Comparison of ENCODE assay signal across 1 cellular context in the genomic region with DNA sequence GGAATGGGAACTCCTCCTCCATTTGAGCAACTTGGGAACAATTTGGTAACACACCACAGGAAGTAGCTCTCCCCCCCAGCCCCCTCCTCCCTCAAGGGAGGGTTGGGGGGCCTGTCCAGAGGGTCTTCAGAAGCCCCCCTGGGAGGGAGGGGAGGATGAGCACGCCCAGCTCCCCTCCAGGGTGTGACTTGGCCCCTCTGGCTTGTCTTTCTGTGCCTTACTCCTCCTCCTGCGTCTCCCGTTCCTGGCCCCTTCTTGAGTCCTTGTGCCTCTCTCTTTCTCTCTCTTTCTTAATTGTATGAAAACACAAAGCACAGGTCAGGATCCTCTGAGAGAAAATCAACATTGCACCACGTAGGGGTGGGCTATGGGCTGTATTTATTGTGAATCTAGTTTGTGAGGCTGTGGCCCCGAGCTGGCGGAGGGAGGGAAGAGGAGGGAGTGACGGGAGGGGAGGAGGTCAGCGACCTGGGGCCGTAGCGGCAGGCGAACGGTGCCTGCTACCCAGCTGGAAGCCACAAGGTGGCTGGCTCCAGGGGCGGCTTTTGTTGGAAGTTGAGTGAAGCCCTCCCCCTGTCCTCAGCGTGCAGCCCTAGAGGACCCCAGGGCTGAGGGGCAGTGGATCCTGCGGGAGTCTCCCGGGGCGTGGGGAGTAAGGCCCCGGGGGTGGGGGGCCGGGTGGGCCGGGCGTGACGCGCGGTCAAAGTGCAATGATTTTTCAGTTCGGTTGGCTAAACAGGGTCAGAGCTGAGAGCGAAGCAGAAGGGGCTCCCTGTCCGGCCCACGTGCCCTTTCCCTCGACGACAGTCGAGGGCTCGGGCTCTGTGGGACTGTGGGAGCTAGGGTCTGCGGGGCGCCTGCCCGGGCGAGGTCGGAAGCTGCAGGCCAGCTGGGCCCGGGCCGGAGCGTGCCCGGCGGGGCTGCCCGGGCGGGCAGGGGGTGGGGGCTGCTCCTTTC.
TF ChIP-seq lines count a peak whose summit lies in the region.

No MANE protein-coding gene starts in this region.

TF ChIP-seq in HepG2, 621 proteins besides CTCF, POLR2A, EP300 and RAD21 (continued from another document and continues in another):
- TF ChIP-seq, protein P1, sequence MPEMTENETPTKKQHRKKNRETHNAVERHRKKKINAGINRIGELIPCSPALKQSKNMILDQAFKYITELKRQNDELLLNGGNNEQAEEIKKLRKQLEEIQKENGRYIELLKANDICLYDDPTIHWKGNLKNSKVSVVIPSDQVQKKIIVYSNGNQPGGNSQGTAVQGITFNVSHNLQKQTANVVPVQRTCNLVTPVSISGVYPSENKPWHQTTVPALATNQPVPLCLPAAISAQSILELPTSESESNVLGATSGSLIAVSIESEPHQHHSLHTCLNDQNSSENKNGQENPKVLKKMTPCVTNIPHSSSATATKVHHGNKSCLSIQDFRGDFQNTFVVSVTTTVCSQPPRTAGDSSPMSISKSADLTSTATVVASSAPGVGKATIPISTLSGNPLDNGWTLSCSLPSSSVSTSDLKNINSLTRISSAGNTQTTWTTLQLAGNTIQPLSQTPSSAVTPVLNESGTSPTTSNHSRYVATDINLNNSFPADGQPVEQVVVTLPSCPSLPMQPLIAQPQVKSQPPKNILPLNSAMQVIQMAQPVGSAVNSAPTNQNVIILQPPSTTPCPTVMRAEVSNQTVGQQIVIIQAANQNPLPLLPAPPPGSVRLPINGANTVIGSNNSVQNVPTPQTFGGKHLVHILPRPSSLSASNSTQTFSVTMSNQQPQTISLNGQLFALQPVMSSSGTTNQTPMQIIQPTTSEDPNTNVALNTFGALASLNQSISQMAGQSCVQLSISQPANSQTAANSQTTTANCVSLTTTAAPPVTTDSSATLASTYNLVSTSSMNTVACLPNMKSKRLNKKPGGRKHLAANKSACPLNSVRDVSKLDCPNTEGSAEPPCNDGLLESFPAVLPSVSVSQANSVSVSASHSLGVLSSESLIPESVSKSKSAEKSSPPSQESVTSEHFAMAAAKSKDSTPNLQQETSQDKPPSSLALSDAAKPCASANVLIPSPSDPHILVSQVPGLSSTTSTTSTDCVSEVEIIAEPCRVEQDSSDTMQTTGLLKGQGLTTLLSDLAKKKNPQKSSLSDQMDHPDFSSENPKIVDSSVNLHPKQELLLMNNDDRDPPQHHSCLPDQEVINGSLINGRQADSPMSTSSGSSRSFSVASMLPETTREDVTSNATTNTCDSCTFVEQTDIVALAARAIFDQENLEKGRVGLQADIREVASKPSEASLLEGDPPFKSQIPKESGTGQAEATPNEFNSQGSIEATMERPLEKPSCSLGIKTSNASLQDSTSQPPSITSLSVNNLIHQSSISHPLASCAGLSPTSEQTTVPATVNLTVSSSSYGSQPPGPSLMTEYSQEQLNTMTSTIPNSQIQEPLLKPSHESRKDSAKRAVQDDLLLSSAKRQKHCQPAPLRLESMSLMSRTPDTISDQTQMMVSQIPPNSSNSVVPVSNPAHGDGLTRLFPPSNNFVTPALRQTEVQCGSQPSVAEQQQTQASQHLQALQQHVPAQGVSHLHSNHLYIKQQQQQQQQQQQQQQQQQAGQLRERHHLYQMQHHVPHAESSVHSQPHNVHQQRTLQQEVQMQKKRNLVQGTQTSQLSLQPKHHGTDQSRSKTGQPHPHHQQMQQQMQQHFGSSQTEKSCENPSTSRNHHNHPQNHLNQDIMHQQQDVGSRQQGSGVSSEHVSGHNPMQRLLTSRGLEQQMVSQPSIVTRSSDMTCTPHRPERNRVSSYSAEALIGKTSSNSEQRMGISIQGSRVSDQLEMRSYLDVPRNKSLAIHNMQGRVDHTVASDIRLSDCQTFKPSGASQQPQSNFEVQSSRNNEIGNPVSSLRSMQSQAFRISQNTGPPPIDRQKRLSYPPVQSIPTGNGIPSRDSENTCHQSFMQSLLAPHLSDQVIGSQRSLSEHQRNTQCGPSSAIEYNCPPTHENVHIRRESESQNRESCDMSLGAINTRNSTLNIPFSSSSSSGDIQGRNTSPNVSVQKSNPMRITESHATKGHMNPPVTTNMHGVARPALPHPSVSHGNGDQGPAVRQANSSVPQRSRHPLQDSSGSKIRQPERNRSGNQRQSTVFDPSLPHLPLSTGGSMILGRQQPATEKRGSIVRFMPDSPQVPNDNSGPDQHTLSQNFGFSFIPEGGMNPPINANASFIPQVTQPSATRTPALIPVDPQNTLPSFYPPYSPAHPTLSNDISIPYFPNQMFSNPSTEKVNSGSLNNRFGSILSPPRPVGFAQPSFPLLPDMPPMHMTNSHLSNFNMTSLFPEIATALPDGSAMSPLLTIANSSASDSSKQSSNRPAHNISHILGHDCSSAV (CRISPR knock-in tag; IDR thresholded peaks at IDR 0.05; ENCODE audit: borderline replicate concordance) = no peak
- TF ChIP-seq, protein P2, sequence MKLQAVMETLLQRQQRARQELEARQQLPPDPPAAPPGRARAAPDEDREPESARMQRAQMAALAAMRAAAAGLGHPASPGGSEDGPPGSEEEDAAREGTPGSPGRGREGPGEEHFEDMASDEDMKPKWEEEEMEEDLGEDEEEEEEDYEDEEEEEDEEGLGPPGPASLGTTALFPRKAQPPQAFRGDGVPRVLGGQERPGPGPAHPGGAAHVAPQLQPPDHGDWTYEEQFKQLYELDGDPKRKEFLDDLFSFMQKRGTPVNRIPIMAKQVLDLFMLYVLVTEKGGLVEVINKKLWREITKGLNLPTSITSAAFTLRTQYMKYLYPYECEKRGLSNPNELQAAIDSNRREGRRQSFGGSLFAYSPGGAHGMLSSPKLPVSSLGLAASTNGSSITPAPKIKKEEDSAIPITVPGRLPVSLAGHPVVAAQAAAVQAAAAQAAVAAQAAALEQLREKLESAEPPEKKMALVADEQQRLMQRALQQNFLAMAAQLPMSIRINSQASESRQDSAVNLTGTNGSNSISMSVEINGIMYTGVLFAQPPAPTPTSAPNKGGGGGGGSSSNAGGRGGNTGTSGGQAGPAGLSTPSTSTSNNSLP (IDR thresholded peaks at IDR 0.05; ENCODE audit: low read depth, low read length) = no peak
- peak; percentile 54 for TF ChIP-seq MED1 (CRISPR knock-in tag; IDR thresholded peaks at IDR 0.05)
- TF ChIP-seq NFKB2 (CRISPR knock-in tag; IDR thresholded peaks at IDR 0.05; ENCODE audit: borderline replicate concordance) = 0 out of 2 replicates have a peak, but pooled peaks have one; percentile 29
- no peak for TF ChIP-seq KAT2B (IDR thresholded peaks at IDR 0.05; ENCODE audit: borderline replicate concordance, low read depth, low read length)
- TF ChIP-seq, protein P3, sequence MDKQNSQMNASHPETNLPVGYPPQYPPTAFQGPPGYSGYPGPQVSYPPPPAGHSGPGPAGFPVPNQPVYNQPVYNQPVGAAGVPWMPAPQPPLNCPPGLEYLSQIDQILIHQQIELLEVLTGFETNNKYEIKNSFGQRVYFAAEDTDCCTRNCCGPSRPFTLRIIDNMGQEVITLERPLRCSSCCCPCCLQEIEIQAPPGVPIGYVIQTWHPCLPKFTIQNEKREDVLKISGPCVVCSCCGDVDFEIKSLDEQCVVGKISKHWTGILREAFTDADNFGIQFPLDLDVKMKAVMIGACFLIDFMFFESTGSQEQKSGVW (CRISPR knock-in tag; IDR thresholded peaks at IDR 0.05; ENCODE audit: borderline replicate concordance) = no peak
- no peak for TF ChIP-seq ZFP41 (CRISPR knock-in tag; IDR thresholded peaks at IDR 0.05; ENCODE audit: borderline replicate concordance)
- TF ChIP-seq MBNL3 (CRISPR knock-in tag; conservative IDR thresholded peaks at IDR 0.05) = no peak
- TF ChIP-seq ZNF549 (CRISPR knock-in tag; IDR thresholded peaks at IDR 0.05) = no peak
- TF ChIP-seq, protein P4, sequence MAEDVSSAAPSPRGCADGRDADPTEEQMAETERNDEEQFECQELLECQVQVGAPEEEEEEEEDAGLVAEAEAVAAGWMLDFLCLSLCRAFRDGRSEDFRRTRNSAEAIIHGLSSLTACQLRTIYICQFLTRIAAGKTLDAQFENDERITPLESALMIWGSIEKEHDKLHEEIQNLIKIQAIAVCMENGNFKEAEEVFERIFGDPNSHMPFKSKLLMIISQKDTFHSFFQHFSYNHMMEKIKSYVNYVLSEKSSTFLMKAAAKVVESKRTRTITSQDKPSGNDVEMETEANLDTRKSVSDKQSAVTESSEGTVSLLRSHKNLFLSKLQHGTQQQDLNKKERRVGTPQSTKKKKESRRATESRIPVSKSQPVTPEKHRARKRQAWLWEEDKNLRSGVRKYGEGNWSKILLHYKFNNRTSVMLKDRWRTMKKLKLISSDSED (CRISPR knock-in tag; IDR thresholded peaks at IDR 0.05) = no peak
- TF ChIP-seq SRY (CRISPR knock-in tag; IDR thresholded peaks at IDR 0.05) = no peak
- no peak for TF ChIP-seq HCFC1 (IDR thresholded peaks at IDR 0.05; ENCODE audit: low read depth, low read length)
- TF ChIP-seq CENPX (CRISPR knock-in tag; IDR thresholded peaks at IDR 0.05) = no peak
- TF ChIP-seq SP5 (CRISPR knock-in tag; IDR thresholded peaks at IDR 0.05; ENCODE audit: borderline replicate concordance, low read depth) = no peak
- no peak for TF ChIP-seq NFIB (CRISPR knock-in tag; IDR thresholded peaks at IDR 0.05; ENCODE audit: borderline replicate concordance)
- no peak for TF ChIP-seq MED13 (CRISPR knock-in tag; IDR thresholded peaks at IDR 0.05)
- TF ChIP-seq ZNF547 (CRISPR knock-in tag; IDR thresholded peaks at IDR 0.05) = no peak
- TF ChIP-seq ARNT (IDR thresholded peaks at IDR 0.05) = no peak
- no peak for TF ChIP-seq NFKBIZ (CRISPR knock-in tag; IDR thresholded peaks at IDR 0.05)
- TF ChIP-seq, protein P5, sequence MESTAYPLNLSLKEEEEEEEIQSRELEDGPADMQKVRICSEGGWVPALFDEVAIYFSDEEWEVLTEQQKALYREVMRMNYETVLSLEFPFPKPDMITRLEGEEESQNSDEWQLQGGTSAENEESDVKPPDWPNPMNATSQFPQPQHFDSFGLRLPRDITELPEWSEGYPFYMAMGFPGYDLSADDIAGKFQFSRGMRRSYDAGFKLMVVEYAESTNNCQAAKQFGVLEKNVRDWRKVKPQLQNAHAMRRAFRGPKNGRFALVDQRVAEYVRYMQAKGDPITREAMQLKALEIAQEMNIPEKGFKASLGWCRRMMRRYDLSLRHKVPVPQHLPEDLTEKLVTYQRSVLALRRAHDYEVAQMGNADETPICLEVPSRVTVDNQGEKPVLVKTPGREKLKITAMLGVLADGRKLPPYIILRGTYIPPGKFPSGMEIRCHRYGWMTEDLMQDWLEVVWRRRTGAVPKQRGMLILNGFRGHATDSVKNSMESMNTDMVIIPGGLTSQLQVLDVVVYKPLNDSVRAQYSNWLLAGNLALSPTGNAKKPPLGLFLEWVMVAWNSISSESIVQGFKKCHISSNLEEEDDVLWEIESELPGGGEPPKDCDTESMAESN (CRISPR knock-in tag; conservative IDR thresholded peaks at IDR 0.05) = no peak
- TF ChIP-seq, protein P6, sequence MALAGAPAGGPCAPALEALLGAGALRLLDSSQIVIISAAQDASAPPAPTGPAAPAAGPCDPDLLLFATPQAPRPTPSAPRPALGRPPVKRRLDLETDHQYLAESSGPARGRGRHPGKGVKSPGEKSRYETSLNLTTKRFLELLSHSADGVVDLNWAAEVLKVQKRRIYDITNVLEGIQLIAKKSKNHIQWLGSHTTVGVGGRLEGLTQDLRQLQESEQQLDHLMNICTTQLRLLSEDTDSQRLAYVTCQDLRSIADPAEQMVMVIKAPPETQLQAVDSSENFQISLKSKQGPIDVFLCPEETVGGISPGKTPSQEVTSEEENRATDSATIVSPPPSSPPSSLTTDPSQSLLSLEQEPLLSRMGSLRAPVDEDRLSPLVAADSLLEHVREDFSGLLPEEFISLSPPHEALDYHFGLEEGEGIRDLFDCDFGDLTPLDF (CRISPR knock-in tag; IDR thresholded peaks at IDR 0.05) = no peak
- TF ChIP-seq, protein P7, sequence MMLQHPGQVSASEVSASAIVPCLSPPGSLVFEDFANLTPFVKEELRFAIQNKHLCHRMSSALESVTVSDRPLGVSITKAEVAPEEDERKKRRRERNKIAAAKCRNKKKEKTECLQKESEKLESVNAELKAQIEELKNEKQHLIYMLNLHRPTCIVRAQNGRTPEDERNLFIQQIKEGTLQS (CRISPR knock-in tag; IDR thresholded peaks at IDR 0.05) = no peak
- TF ChIP-seq HNRNPLL (IDR thresholded peaks at IDR 0.05; ENCODE audit: low read depth, low read length, poor library complexity, severe bottlenecking) = peak; percentile 38
- TF ChIP-seq, protein P8, sequence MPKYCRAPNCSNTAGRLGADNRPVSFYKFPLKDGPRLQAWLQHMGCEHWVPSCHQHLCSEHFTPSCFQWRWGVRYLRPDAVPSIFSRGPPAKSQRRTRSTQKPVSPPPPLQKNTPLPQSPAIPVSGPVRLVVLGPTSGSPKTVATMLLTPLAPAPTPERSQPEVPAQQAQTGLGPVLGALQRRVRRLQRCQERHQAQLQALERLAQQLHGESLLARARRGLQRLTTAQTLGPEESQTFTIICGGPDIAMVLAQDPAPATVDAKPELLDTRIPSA (CRISPR knock-in tag; IDR thresholded peaks at IDR 0.05; ENCODE audit: borderline replicate concordance) = no peak
- TF ChIP-seq CHCHD3 (CRISPR knock-in tag; IDR thresholded peaks at IDR 0.05) = no peak
- TF ChIP-seq ZNF468 (CRISPR knock-in tag; IDR thresholded peaks at IDR 0.05) = no peak
- no peak for TF ChIP-seq GTF3A (CRISPR knock-in tag; conservative IDR thresholded peaks at IDR 0.05)
- TF ChIP-seq ZNF329 (CRISPR knock-in tag; IDR thresholded peaks at IDR 0.05; ENCODE audit: low read depth) = no peak
- no peak for TF ChIP-seq ZNF788 (CRISPR knock-in tag; IDR thresholded peaks at IDR 0.05; ENCODE audit: borderline replicate concordance)
- TF ChIP-seq GZF1 (CRISPR knock-in tag; IDR thresholded peaks at IDR 0.05) = no peak
- TF ChIP-seq PLRG1 (conservative IDR thresholded peaks at IDR 0.05) = no peak
- TF ChIP-seq DPF2 (CRISPR knock-in tag; IDR thresholded peaks at IDR 0.05; ENCODE audit: borderline replicate concordance, low read depth) = no peak
- TF ChIP-seq TGIF2 (CRISPR knock-in tag; IDR thresholded peaks at IDR 0.05) = no peak
- no peak for TF ChIP-seq REL (CRISPR knock-in tag; conservative IDR thresholded peaks at IDR 0.05)
- TF ChIP-seq ZMYM3 (CRISPR knock-in tag; IDR thresholded peaks at IDR 0.05) = peak; percentile 47; the same call in 1 of the 2 replicates
- no peak for TF ChIP-seq CHD2 (IDR thresholded peaks at IDR 0.05; ENCODE audit: low read depth, low read length)
- TF ChIP-seq ATF7-NPFF (CRISPR knock-in tag; IDR thresholded peaks at IDR 0.05; ENCODE audit: low read depth) = no peak
- TF ChIP-seq ZNF205 (CRISPR knock-in tag; IDR thresholded peaks at IDR 0.05) = no peak
- TF ChIP-seq ZNF563 (CRISPR knock-in tag; IDR thresholded peaks at IDR 0.05) = no peak
- TF ChIP-seq, protein P9, sequence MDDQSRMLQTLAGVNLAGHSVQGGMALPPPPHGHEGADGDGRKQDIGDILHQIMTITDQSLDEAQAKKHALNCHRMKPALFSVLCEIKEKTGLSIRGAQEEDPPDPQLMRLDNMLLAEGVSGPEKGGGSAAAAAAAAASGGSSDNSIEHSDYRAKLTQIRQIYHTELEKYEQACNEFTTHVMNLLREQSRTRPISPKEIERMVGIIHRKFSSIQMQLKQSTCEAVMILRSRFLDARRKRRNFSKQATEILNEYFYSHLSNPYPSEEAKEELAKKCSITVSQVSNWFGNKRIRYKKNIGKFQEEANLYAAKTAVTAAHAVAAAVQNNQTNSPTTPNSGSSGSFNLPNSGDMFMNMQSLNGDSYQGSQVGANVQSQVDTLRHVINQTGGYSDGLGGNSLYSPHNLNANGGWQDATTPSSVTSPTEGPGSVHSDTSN (CRISPR knock-in tag; IDR thresholded peaks at IDR 0.05; ENCODE audit: borderline replicate concordance) = no peak
- TF ChIP-seq ZNF263 (CRISPR knock-in tag; IDR thresholded peaks at IDR 0.05) = peak; percentile 65
- TF ChIP-seq ZFAT (CRISPR knock-in tag; conservative IDR thresholded peaks at IDR 0.05) = no peak
- TF ChIP-seq NR2C2 (CRISPR knock-in tag; IDR thresholded peaks at IDR 0.05; ENCODE audit: borderline replicate concordance) = no peak
- no peak for TF ChIP-seq ZFYVE20 (CRISPR knock-in tag; IDR thresholded peaks at IDR 0.05; ENCODE audit: borderline replicate concordance, low read depth)
- no peak for TF ChIP-seq ZNF562 (CRISPR knock-in tag; IDR thresholded peaks at IDR 0.05; ENCODE audit: borderline replicate concordance)
- no peak for TF ChIP-seq NR2F2 (IDR thresholded peaks at IDR 0.05; ENCODE audit: borderline replicate concordance, low read depth)
- no peak for TF ChIP-seq ZEB1 (IDR thresholded peaks at IDR 0.05; ENCODE audit: insufficient replicate concordance, low read depth)
